ENCODE assay signal across 1 cellular context in the genomic region with DNA sequence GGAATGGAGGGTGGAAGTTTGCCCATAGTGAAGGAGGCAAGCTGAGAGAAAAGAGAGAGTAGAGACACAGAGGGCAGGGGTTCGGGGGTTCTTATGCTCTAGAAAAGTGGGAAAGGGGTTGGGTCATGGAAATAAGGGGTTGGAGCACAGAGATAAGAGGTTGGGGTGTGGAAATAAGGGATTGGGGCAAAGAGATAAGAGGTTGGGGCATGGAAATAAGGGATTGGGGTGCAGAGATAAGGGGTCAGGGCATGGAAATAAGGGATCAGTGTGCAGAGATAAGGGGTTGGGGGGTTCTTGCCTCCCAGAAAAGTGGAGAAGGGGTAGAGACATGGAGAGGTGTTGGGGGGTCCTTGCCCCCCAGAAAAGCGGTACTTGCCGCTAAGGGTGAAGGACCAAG.
A peak's percentile ranks its signal among the peaks of the same experiment; 100 is the strongest.
TF ChIP-seq lines count a peak whose summit lies in the region.

No MANE protein-coding gene starts in this region.

TF ChIP-seq in K562, 482 proteins besides CTCF, POLR2A, EP300 and RAD21 (continued from another document and continues in another):
- TF ChIP-seq ZNF518B (CRISPR knock-in tag; IDR thresholded peaks at IDR 0.05) (no peak), RFX1 (IDR thresholded peaks at IDR 0.05) (no peak), CHCHD3 (CRISPR knock-in tag; IDR thresholded peaks at IDR 0.05) (no peak), GATA2 (CRISPR knock-in tag; IDR thresholded peaks at IDR 0.05) (peak; percentile 49), HNRNPUL1 (IDR thresholded peaks at IDR 0.05; ENCODE audit: low read length) (no peak), ZNF707 (CRISPR knock-in tag; conservative IDR thresholded peaks at IDR 0.05) (peak; percentile 34; the same call in 1 of the 2 replicates), MEF2D (tag; conservative IDR thresholded peaks at IDR 0.05; ENCODE audit: low read depth) (peak; percentile 72; the same call in 1 of the 2 replicates), EP400 (IDR thresholded peaks at IDR 0.05) (no peak; the same call in 1 of the 2 replicates), CREBBP (IDR thresholded peaks at IDR 0.05; ENCODE audit: low read depth, low read length) (no peak), TFAP4 (CRISPR knock-in tag; IDR thresholded peaks at IDR 0.05; ENCODE audit: borderline replicate concordance) (no peak), ZNF766 (CRISPR knock-in tag; conservative IDR thresholded peaks at IDR 0.05) (peak; percentile 76; the same call in 1 of the 2 replicates), OTX1 (CRISPR knock-in tag; IDR thresholded peaks at IDR 0.05) (peak; percentile 98), ARID2 (IDR thresholded peaks at IDR 0.05) (no peak), MCM5 (IDR thresholded peaks at IDR 0.05; ENCODE audit: low read depth) (no peak), MYNN (IDR thresholded peaks at IDR 0.05) (peak; percentile 49; the same call in 1 of the 2 replicates), MYNN (CRISPR knock-in tag; IDR thresholded peaks at IDR 0.05) (no peak), MTA3 (IDR thresholded peaks at IDR 0.05; ENCODE audit: borderline replicate concordance) (no peak), GTF3C2 (IDR thresholded peaks at IDR 0.05; ENCODE audit: borderline replicate concordance, extremely low read depth, insufficient read length) (no peak), ERF (CRISPR knock-in tag; IDR thresholded peaks at IDR 0.05) (no peak), SREBF2 (CRISPR knock-in tag; IDR thresholded peaks at IDR 0.05) (no peak), ATF1 (CRISPR knock-in tag; IDR thresholded peaks at IDR 0.05) (no peak), ATF1 (tag; IDR thresholded peaks at IDR 0.05) (no peak), KDM1A (IDR thresholded peaks at IDR 0.05) (peak; percentile 71 to 78), SREBF1 (IDR thresholded peaks at IDR 0.05; ENCODE audit: borderline replicate concordance, low read depth, low read length) (no peak), POU5F1 (IDR thresholded peaks at IDR 0.05; ENCODE audit: borderline replicate concordance, low read depth, low read length, partially characterized antibody) (no peak), HEY1 (CRISPR knock-in tag; IDR thresholded peaks at IDR 0.05; ENCODE audit: borderline replicate concordance) (peak; percentile 96), BRD4 (IDR thresholded peaks at IDR 0.05) (no peak), NCOR1 (IDR thresholded peaks at IDR 0.05) (peak; percentile 99), JUND (IDR thresholded peaks at IDR 0.05; ENCODE audit: borderline replicate concordance, low read depth, low read length) (0 out of 2 replicates have a peak, but pooled peaks have one; percentile 6), JUND (tag; IDR thresholded peaks at IDR 0.05; ENCODE audit: borderline replicate concordance, low read depth, low read length) (no peak), KLF13 (tag; IDR thresholded peaks at IDR 0.05; ENCODE audit: borderline replicate concordance, low read depth) (no peak), FOXJ3 (CRISPR knock-in tag; IDR thresholded peaks at IDR 0.05) (no peak), ZNF696 (CRISPR knock-in tag; conservative IDR thresholded peaks at IDR 0.05) (no peak)
- TF ChIP-seq, protein P1, sequence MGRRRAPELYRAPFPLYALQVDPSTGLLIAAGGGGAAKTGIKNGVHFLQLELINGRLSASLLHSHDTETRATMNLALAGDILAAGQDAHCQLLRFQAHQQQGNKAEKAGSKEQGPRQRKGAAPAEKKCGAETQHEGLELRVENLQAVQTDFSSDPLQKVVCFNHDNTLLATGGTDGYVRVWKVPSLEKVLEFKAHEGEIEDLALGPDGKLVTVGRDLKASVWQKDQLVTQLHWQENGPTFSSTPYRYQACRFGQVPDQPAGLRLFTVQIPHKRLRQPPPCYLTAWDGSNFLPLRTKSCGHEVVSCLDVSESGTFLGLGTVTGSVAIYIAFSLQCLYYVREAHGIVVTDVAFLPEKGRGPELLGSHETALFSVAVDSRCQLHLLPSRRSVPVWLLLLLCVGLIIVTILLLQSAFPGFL (CRISPR knock-in tag; IDR thresholded peaks at IDR 0.05): no peak
- TF ChIP-seq, protein P2, sequence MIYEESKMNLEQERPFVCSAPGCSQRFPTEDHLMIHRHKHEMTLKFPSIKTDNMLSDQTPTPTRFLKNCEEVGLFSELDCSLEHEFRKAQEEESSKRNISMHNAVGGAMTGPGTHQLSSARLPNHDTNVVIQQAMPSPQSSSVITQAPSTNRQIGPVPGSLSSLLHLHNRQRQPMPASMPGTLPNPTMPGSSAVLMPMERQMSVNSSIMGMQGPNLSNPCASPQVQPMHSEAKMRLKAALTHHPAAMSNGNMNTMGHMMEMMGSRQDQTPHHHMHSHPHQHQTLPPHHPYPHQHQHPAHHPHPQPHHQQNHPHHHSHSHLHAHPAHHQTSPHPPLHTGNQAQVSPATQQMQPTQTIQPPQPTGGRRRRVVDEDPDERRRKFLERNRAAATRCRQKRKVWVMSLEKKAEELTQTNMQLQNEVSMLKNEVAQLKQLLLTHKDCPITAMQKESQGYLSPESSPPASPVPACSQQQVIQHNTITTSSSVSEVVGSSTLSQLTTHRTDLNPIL (CRISPR knock-in tag; IDR thresholded peaks at IDR 0.05): no peak
- TF ChIP-seq, protein P3, sequence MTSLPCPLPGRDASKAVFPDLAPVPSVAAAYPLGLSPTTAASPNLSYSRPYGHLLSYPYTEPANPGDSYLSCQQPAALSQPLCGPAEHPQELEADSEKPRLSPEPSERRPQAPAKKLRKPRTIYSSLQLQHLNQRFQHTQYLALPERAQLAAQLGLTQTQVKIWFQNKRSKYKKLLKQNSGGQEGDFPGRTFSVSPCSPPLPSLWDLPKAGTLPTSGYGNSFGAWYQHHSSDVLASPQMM (CRISPR knock-in tag; IDR thresholded peaks at IDR 0.05): no peak
- TF ChIP-seq, protein P4, sequence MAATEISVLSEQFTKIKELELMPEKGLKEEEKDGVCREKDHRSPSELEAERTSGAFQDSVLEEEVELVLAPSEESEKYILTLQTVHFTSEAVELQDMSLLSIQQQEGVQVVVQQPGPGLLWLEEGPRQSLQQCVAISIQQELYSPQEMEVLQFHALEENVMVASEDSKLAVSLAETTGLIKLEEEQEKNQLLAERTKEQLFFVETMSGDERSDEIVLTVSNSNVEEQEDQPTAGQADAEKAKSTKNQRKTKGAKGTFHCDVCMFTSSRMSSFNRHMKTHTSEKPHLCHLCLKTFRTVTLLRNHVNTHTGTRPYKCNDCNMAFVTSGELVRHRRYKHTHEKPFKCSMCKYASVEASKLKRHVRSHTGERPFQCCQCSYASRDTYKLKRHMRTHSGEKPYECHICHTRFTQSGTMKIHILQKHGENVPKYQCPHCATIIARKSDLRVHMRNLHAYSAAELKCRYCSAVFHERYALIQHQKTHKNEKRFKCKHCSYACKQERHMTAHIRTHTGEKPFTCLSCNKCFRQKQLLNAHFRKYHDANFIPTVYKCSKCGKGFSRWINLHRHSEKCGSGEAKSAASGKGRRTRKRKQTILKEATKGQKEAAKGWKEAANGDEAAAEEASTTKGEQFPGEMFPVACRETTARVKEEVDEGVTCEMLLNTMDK (IDR thresholded peaks at IDR 0.05; ENCODE audit: borderline replicate concordance, insufficient read depth, low read depth, low read length, poor library complexity, severe bottlenecking): no peak
- TF ChIP-seq, protein P5, sequence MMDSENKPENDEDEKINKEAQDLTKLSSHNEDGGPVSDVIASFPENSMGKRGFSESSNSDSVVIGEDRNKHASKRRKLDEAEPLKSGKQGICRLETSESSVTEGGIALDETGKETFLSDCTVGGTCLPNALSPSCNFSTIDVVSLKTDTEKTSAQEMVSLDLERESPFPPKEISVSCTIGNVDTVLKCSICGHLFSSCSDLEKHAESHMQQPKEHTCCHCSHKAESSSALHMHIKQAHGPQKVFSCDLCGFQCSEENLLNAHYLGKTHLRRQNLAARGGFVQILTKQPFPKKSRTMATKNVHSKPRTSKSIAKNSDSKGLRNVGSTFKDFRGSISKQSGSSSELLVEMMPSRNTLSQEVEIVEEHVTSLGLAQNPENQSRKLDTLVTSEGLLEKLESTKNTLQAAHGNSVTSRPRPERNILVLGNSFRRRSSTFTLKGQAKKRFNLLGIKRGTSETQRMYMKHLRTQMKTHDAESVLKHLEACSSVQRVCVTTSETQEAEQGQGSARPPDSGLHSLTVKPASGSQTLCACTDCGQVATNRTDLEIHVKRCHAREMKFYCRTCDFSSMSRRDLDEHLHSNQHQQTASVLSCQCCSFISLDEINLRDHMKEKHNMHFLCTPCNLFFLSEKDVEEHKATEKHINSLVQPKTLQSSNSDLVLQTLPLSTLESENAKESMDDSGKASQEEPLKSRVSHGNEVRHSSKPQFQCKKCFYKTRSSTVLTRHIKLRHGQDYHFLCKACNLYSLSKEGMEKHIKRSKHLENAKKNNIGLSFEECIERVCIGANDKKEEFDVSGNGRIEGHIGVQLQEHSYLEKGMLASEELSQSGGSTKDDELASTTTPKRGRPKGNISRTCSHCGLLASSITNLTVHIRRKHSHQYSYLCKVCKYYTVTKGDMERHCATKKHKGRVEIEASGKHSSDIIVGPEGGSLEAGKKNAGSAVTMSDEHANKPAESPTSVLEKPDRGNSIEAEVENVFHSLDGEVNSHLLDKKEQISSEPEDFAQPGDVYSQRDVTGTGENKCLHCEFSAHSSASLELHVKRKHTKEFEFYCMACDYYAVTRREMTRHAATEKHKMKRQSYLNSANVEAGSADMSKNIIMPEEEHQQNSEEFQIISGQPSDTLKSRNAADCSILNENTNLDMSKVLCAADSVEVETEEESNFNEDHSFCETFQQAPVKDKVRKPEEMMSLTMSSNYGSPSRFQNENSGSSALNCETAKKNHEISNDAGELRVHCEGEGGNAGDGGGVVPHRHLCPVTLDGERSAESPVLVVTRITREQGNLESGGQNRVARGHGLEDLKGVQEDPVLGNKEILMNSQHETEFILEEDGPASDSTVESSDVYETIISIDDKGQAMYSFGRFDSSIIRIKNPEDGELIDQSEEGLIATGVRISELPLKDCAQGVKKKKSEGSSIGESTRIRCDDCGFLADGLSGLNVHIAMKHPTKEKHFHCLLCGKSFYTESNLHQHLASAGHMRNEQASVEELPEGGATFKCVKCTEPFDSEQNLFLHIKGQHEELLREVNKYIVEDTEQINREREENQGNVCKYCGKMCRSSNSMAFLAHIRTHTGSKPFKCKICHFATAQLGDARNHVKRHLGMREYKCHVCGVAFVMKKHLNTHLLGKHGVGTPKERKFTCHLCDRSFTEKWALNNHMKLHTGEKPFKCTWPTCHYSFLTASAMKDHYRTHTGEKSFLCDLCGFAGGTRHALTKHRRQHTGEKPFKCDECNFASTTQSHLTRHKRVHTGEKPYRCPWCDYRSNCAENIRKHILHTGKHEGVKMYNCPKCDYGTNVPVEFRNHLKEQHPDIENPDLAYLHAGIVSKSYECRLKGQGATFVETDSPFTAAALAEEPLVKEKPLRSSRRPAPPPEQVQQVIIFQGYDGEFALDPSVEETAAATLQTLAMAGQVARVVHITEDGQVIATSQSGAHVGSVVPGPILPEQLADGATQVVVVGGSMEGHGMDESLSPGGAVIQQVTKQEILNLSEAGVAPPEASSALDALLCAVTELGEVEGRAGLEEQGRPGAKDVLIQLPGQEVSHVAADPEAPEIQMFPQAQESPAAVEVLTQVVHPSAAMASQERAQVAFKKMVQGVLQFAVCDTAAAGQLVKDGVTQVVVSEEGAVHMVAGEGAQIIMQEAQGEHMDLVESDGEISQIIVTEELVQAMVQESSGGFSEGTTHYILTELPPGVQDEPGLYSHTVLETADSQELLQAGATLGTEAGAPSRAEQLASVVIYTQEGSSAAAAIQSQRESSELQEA (IDR thresholded peaks at IDR 0.05; ENCODE audit: low read depth): 0 out of 2 replicates have a peak, but pooled peaks have one; percentile 30
- TF ChIP-seq, protein P6, sequence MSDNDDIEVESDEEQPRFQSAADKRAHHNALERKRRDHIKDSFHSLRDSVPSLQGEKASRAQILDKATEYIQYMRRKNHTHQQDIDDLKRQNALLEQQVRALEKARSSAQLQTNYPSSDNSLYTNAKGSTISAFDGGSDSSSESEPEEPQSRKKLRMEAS (CRISPR knock-in tag; IDR thresholded peaks at IDR 0.05): no peak
